28 cellular contexts compared by ENCODE assay signal in the genomic region with DNA sequence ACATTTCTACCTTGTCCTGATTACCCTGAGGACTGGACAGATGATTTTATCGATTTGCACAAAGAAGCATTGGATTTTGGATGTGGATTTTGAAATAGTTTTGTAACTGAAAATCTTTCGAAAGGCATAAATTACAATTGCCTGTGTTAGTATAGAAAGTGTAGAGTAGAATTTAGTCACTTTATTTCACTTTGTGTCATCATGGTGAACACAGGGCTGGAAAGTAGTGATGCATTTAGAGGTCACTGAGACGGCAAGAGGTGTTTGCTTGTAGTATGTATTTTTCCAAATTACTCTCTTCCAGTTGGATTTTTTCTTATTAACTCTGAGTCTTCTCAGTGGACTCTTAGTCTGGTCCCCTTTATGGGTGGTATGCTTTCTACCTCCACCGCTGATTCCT.
"Had no signal": no experiment of that assay in that cellular context is flagged by ENCODE, and none has a peak within 500 bp of the region (broad histone marks: within the 10 kb centered on the region; RNA-seq: fewer than 3 reads in every experiment).

No MANE protein-coding gene starts in this region.

- H3K27me3 Mint-ChIP-seq: progenitor cell of endocrine pancreas had no signal

- H3K4me1 Mint-ChIP-seq: natural killer cell; nephron; neural progenitor cell; stimulated activated naive B cell treated with anti-CD40 and anti-IgM and Interleukin-4, amounts not matched to agents 10 μg/mL and 1 μg/mL and 100 μg/mL, for 72 hours had no signal

- H2AFZ ChIP-seq: neural progenitor cell, parathyroid adenoma had no signal

- H3K4me3 Mint-ChIP-seq: natural killer cell; nephron; neural progenitor cell; stimulated activated naive B cell treated with anti-CD40 and anti-IgM and Interleukin-4, amounts not matched to agents 10 μg/mL and 1 μg/mL and 100 μg/mL, for 72 hours; stimulated activated naive CD8-positive, alpha-beta T cell treated with anti-CD3 and anti-CD28 coated beads, Interleukin-15, Interleukin-2, amounts not matched to agents 100 ng/mL and 50 ng/mL, for 24 hours had no signal

- H3K4me2 ChIP-seq: neural progenitor cell had no signal

- H3K9me3 ChIP-seq: ovary, psoas muscle, right lobe of liver, stomach, thoracic aorta, thyroid gland, tibial nerve, upper lobe of left lung, vagina had no signal

- H3K4me3 ChIP-seq: neural progenitor cell, ovary, psoas muscle, right lobe of liver, sigmoid colon, stomach, thoracic aorta, thyroid gland, tibial nerve, upper lobe of left lung, vagina had no signal

- H3K79me2 ChIP-seq: parathyroid adenoma had no signal

- H3K9me3 Mint-ChIP-seq: natural killer cell; nephron; neural progenitor cell; stimulated activated naive CD8-positive, alpha-beta T cell treated with anti-CD3 and anti-CD28 coated beads, Interleukin-15, Interleukin-2, amounts not matched to agents 100 ng/mL and 50 ng/mL, for 24 hours had no signal

- FAIRE-seq: small intestine, urothelium cell line had no signal

- H3K27me3 ChIP-seq: neural progenitor cell, ovary, right lobe of liver, sigmoid colon, stomach, thyroid gland, tibial nerve, upper lobe of left lung, vagina had no signal

- H3K27ac ChIP-seq: neural progenitor cell, ovary, parathyroid adenoma, psoas muscle, right lobe of liver, sigmoid colon, stomach, thoracic aorta, thyroid gland, tibial nerve, upper lobe of left lung, vagina had no signal

- H3K36me3 Mint-ChIP-seq: natural killer cell; neural progenitor cell; stimulated activated naive B cell treated with anti-CD40 and anti-IgM and Interleukin-4, amounts not matched to agents 10 μg/mL and 1 μg/mL and 100 μg/mL, for 72 hours had no signal

- H3K9ac ChIP-seq: neural progenitor cell, parathyroid adenoma had no signal

- DNase-seq: natural killer cell; occipital lobe; ovary; posterior cingulate gyrus; psoas muscle; right cardiac atrium; right lobe of liver; sigmoid colon; small intestine; stimulated activated CD4-positive, alpha-beta T cell treated with anti-CD3 and anti-CD28 coated beads, Interleukin-1b, Interleukin-23, amount 100 ng/mL, for 48 hours; stimulated activated CD4-positive, alpha-beta T cell treated with anti-CD3 and anti-CD28 coated beads, Interleukin-4, amount 100 ng/mL, for 1 hour; stimulated activated CD4-positive, alpha-beta T cell treated with anti-CD3 and anti-CD28 coated beads, Interleukin-4, amount 100 ng/mL, for 4 hours; stimulated activated CD8-positive, alpha-beta memory T cell treated with anti-CD3 and anti-CD28 coated beads, Interleukin-4, amount 100 ng/mL, for 48 hours; stimulated activated naive B cell treated with anti-CD40 and anti-IgM and Interleukin-4, amounts not matched to agents 10 μg/mL and 1 μg/mL and 100 μg/mL, for 72 hours; stimulated activated naive CD4-positive, alpha-beta T cell treated with Interleukin-2 at 50 U/mL for 16 hours; stomach; thyroid gland; trophoblast cell; upper lobe of left lung had no signal

- ATAC-seq: natural killer cell; psoas muscle; right cardiac atrium; right lobe of liver; stimulated activated naive B cell treated with anti-CD40 and anti-IgM and Interleukin-4, amounts not matched to agents 10 μg/mL and 1 μg/mL and 100 μg/mL, for 72 hours had no signal

- H3K36me3 ChIP-seq: neural progenitor cell, ovary, right lobe of liver, sigmoid colon, stomach, thoracic aorta, thyroid gland, tibial nerve, upper lobe of left lung, vagina had no signal

- H3K27ac Mint-ChIP-seq: natural killer cell; nephron; neural progenitor cell; progenitor cell of endocrine pancreas; stimulated activated naive B cell treated with anti-CD40 and anti-IgM and Interleukin-4, amounts not matched to agents 10 μg/mL and 1 μg/mL and 100 μg/mL, for 72 hours; stimulated activated naive CD8-positive, alpha-beta T cell treated with anti-CD3 and anti-CD28 coated beads, Interleukin-15, Interleukin-2, amounts not matched to agents 100 ng/mL and 50 ng/mL, for 24 hours had no signal

- H3K4me1 ChIP-seq: neural progenitor cell, parathyroid adenoma, psoas muscle, right lobe of liver, sigmoid colon, stomach, thyroid gland, tibial nerve, upper lobe of left lung, vagina had no signal
